In genomic region chr14:87229131-87229530, GRCh38 we compare ENCODE assay signal across 3 cellular contexts.
"Had no signal": no experiment of that assay in that cellular context is flagged by ENCODE, and none has a peak within 500 bp of the region (broad histone marks: within the 10 kb centered on the region; RNA-seq: fewer than 3 reads in every experiment).

No MANE protein-coding gene starts in this region.

- DNase-seq: GDM1, GF-D8 had no signal

- ATAC-seq: GM12878 had no signal

- H3K4me3 ChIP-seq: GM12878 had no signal
